1 cellular context compared by ENCODE assay signal in the genomic region with DNA sequence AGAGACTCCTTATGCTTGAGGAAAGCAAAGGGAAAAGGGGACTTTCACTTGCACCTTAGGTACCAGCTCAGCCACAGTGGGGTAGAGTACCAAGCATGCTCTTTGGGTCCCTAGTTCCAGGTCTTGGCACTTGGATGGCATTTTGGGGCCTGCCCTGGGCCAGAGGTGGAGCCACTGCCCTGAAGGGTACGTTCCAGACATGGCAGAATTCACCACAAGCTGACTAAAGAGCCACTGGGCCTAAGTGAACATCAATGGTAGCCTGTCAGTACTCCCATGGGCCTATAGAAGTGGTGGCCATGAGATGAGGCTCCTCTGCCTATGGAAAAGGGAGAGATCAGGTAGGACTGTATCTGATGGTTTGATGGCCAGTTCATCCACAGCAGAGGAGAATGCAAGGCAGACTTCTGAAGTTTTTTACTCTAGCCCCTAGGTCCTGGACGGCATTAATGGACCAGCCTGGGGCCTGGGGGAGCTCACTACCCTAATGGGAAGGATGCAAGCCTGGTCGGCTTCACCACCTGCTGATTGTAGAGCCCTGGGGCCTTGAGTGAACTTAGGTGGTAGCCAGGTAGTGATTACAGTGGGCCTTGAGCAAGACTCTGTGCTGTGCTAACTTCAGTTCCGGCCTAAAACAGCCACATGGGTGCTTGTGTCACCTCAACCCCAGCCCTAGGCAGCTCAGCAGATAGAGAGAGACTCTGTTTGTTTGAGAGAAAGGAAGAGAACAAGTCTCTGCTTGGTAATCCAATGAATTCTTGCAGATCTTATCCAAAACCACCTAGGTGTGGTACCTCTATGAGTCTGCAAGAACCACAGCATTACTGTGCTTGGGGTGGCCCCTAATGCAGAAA.
TF ChIP-seq lines count a peak whose summit lies in the region.

No MANE protein-coding gene starts in this region.

TF ChIP-seq in K562, 482 proteins besides CTCF, POLR2A, EP300 and RAD21:
- no peak for TF ChIP-seq ZNF511 (CRISPR knock-in tag; IDR thresholded peaks at IDR 0.05)
- TF ChIP-seq CBFA2T2 (conservative IDR thresholded peaks at IDR 0.05): no peak
- no peak for TF ChIP-seq ETV1 (tag; conservative IDR thresholded peaks at IDR 0.05; ENCODE audit: low read depth)
- TF ChIP-seq BDP1 (IDR thresholded peaks at IDR 0.05; ENCODE audit: insufficient read depth, insufficient read length): no peak
- TF ChIP-seq CREM (IDR thresholded peaks at IDR 0.05; ENCODE audit: low read depth): no peak
- TF ChIP-seq ZNF766 (CRISPR knock-in tag; conservative IDR thresholded peaks at IDR 0.05): no peak
- no peak for TF ChIP-seq ZNF407 (IDR thresholded peaks at IDR 0.05; ENCODE audit: low read depth)
- TF ChIP-seq RUNX1 (IDR thresholded peaks at IDR 0.05; ENCODE audit: low read depth): no peak
- TF ChIP-seq TAF9B (IDR thresholded peaks at IDR 0.05; ENCODE audit: partially characterized antibody): no peak
- TF ChIP-seq WHSC1 (IDR thresholded peaks at IDR 0.05; ENCODE audit: low read length): no peak
- no peak for TF ChIP-seq TFAM (CRISPR knock-in tag; conservative IDR thresholded peaks at IDR 0.05)
- TF ChIP-seq, protein P1, sequence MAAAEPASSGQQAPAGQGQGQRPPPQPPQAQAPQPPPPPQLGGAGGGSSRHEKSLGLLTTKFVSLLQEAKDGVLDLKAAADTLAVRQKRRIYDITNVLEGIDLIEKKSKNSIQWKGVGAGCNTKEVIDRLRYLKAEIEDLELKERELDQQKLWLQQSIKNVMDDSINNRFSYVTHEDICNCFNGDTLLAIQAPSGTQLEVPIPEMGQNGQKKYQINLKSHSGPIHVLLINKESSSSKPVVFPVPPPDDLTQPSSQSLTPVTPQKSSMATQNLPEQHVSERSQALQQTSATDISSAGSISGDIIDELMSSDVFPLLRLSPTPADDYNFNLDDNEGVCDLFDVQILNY (CRISPR knock-in tag; IDR thresholded peaks at IDR 0.05): no peak
- no peak for TF ChIP-seq ZNF212 (CRISPR knock-in tag; IDR thresholded peaks at IDR 0.05)
- TF ChIP-seq IFI16 (CRISPR knock-in tag; IDR thresholded peaks at IDR 0.05): no peak
- TF ChIP-seq, protein P2, sequence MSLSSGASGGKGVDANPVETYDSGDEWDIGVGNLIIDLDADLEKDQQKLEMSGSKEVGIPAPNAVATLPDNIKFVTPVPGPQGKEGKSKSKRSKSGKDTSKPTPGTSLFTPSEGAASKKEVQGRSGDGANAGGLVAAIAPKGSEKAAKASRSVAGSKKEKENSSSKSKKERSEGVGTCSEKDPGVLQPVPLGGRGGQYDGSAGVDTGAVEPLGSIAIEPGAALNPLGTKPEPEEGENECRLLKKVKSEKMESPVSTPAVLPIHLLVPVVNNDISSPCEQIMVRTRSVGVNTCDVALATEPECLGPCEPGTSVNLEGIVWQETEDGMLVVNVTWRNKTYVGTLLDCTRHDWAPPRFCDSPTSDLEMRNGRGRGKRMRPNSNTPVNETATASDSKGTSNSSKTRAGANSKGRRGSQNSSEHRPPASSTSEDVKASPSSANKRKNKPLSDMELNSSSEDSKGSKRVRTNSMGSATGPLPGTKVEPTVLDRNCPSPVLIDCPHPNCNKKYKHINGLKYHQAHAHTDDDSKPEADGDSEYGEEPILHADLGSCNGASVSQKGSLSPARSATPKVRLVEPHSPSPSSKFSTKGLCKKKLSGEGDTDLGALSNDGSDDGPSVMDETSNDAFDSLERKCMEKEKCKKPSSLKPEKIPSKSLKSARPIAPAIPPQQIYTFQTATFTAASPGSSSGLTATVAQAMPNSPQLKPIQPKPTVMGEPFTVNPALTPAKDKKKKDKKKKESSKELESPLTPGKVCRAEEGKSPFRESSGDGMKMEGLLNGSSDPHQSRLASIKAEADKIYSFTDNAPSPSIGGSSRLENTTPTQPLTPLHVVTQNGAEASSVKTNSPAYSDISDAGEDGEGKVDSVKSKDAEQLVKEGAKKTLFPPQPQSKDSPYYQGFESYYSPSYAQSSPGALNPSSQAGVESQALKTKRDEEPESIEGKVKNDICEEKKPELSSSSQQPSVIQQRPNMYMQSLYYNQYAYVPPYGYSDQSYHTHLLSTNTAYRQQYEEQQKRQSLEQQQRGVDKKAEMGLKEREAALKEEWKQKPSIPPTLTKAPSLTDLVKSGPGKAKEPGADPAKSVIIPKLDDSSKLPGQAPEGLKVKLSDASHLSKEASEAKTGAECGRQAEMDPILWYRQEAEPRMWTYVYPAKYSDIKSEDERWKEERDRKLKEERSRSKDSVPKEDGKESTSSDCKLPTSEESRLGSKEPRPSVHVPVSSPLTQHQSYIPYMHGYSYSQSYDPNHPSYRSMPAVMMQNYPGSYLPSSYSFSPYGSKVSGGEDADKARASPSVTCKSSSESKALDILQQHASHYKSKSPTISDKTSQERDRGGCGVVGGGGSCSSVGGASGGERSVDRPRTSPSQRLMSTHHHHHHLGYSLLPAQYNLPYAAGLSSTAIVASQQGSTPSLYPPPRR (CRISPR knock-in tag; IDR thresholded peaks at IDR 0.05; ENCODE audit: borderline replicate concordance): no peak
- no peak for TF ChIP-seq KLF1 (tag; IDR thresholded peaks at IDR 0.05)
- no peak for TF ChIP-seq ZNF445 (CRISPR knock-in tag; IDR thresholded peaks at IDR 0.05; ENCODE audit: low read depth)
TF ChIP-seq in K562: peak in this region for 0.
